9 cellular contexts compared by ENCODE assay signal in the genomic region with DNA sequence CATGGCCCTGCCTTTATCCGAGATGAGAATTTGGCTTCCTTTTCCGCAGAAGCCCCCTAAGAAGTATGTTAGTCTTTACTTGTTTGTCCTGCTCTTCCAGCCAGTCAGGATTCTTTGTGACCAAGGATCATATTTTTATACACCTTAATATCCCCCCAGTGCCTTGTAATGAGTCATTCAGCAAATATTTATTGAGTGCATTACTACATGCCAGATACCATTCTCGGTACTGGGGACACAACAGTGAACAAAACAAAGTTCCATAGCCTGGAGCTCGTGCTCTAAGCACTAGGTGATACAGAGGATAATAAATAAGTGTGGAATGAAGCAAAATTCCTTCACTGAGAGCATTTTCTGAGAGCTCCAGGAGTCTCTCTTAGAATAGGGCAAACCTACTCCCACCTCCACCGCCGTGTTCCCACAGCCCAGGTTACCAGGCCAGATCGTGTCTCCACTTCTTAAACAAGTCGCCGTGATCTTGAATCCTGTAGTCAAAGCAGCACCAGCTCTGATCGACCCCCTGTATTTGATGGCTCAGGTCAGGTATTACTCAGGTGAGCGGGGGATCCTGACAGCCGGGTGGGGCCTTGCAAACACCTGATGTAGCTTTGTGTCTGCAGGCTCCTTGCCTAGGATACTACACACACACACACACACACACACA. TPM values are rescaled to one million over a fixed set of nuclear protein-coding genes. Genes with fewer than 3 reads are reported as not detected.
DNase-seq lines count a peak whose midpoint lies in the region; ATAC-seq and TF ChIP-seq lines count a peak whose summit lies in the region.
"Had no signal": no experiment of that assay in that cellular context is flagged by ENCODE, and none has a peak within 500 bp of the region (broad histone marks: within the 10 kb centered on the region; RNA-seq: fewer than 3 reads in every experiment).

No MANE protein-coding gene starts in this region.

- no peak overlapping the region for H3K4me3 ChIP-seq in RWPE2 (ENCODE audit: severe bottlenecking)
- no peak overlapping the region for H3K4me3 ChIP-seq in skeletal muscle satellite cell (ENCODE audit: low read length)
- H3K4me3 ChIP-seq: thoracic aorta had no signal

- H3K27me3 ChIP-seq in RWPE2 (ENCODE audit: insufficient read depth, poor library complexity, severe bottlenecking) (no peaks in the 10 kb centered on the region), skeletal muscle satellite cell (ENCODE audit: control insufficient read depth, insufficient read depth, low read length) (no peaks in the 10 kb centered on the region)

- intact Hi-C loops in left ventricle myocardium superior (cut with micrococcal nuclease): loop anchor here (2.0 to 10.0 kb wide), 2 partner anchors 69 to 165 kb away; partner anchors contain the start of gene XIRP1

- H3K9ac ChIP-seq in skeletal muscle satellite cell (ENCODE audit: low read depth, low read length): no peak overlapping the region

- CTCF ChIA-PET in GM10248 (lab: Yijun Ruan, JAX): interaction anchor here (0.7 to 18.6 kb wide), 23 partner anchors 8 to 373 kb away, joined by 3 to 178 read pairs (median 5); partner anchors contain the start of genes GORASP1, TTC21A and XIRP1

- H3K4me1 ChIP-seq in RWPE2 (ENCODE audit: insufficient read depth, poor library complexity, severe bottlenecking): peaks cover 15% of the 10 kb centered on the region
- peaks cover 14% of the 10 kb centered on the region for H3K4me1 ChIP-seq in skeletal muscle satellite cell (ENCODE audit: control insufficient read depth, insufficient read depth, low read length)

- ATAC-seq in RWPE2 (ENCODE audit: low read depth): peak; percentile 76
- peak; percentile 47 for ATAC-seq in left ventricle myocardium superior
- ATAC-seq in HG03432 (IDR thresholded peaks at IDR 0.05; ENCODE audit: unreplicated experiment): no peak

- DNase-seq in GM03348 (ENCODE audit: low spot score) (peak; percentile 39), RWPE2 (ENCODE audit: low spot score) (no peak), left ventricle myocardium superior (no peak), GM10248 (ENCODE audit: extremely low spot score) (no peak), C1 segment of cervical spinal cord (lab: John Stamatoyannopoulos, UW) (no peak)
- no peak for DNase-seq in stimulated activated CD4-positive, alpha-beta T cell treated with anti-CD3 and anti-CD28 coated beads, Interleukin-2, amount 100 ng/mL, for 24 hours

- no peak for TF ChIP-seq CTCF in RWPE2 (IDR thresholded peaks at IDR 0.05; ENCODE audit: poor library complexity, severe bottlenecking)
- no peak for TF ChIP-seq CTCF in GM10248 (IDR thresholded peaks at IDR 0.05; ENCODE audit: control extremely low read depth, extremely low read depth, low read depth, missing control alignments)

- H3K9me3 ChIP-seq in RWPE2 (ENCODE audit: severe bottlenecking) (no peaks in the 10 kb centered on the region), skeletal muscle satellite cell (replicated peaks; ENCODE audit: low read length) (no peaks in the 10 kb centered on the region)
- H3K9me3 ChIP-seq: thoracic aorta had no signal

- H3K4me2 ChIP-seq in skeletal muscle satellite cell (ENCODE audit: low read length): peak overlapping the region; percentile 41

- POLR2A ChIA-PET in GM10248 (lab: Yijun Ruan, JAX): interaction anchor here (0.5 to 1.9 kb wide), 6 partner anchors 9 to 284 kb away, joined by 3 to 12 read pairs (median 4); no protein-coding TSS in a partner anchor

- H3K36me3 ChIP-seq in RWPE2 (ENCODE audit: low read depth) (no peaks in the 10 kb centered on the region), skeletal muscle satellite cell (ENCODE audit: insufficient read depth, low read length) (no peaks in the 10 kb centered on the region)
- H3K36me3 ChIP-seq: thoracic aorta had no signal

- peak overlapping the region; percentile 10 for H3K27ac ChIP-seq in RWPE2 (ENCODE audit: poor library complexity, severe bottlenecking)

RNA-seq across cellular contexts. Expression of gene TTC21A, which starts 18.5 kb away (rescaled TPM):
- 1.1 TPM for total RNA-seq in left ventricle myocardium superior
- total RNA-seq in skeletal muscle satellite cell (2012; rRNA removed): 2.8 and 3.5 TPM in 2 replicates

RNA-seq across cellular contexts. Expression of gene GORASP1, which starts 18.5 kb away (rescaled TPM):
- 50.6 TPM for total RNA-seq in left ventricle myocardium superior
- 25.6 and 29.3 TPM in 2 replicates for total RNA-seq in skeletal muscle satellite cell (2012; rRNA removed)

RNA-seq across cellular contexts. Expression of gene CSRNP1, which starts 27.4 kb away (rescaled TPM):
- total RNA-seq in left ventricle myocardium superior: 11.2 TPM
- 2.3 and 6.3 TPM in 2 replicates for total RNA-seq in skeletal muscle satellite cell (2012; rRNA removed)
